ENCODE assay signal across 14 cellular contexts in genomic region chr10:122422266-122422980, GRCh38. TPM values are rescaled to one million over a fixed set of nuclear protein-coding genes. Genes with fewer than 3 reads are reported as not detected.
DNase-seq lines count a peak whose midpoint lies in the region; ATAC-seq and TF ChIP-seq lines count a peak whose summit lies in the region.
"Had no signal": no experiment of that assay in that cellular context is flagged by ENCODE, and none has a peak within 500 bp of the region (broad histone marks: within the 10 kb centered on the region; RNA-seq: fewer than 3 reads in every experiment).

No MANE protein-coding gene starts in this region.

- H3K36me3 Mint-ChIP-seq in activated naive CD4-positive, alpha-beta T cell treated with anti-CD3 and anti-CD28 coated beads, Interleukin-2, amount 50 U/mL, for 72 hours = peaks cover 10 to 20% of the 10 kb centered on the region in 2 donors

- peaks cover 48% of the 10 kb centered on the region for H3K4me1 ChIP-seq in left ventricle myocardium inferior
- H3K4me1 ChIP-seq in mucosa of descending colon (ENCODE audit: low read depth) = no peaks in the 10 kb centered on the region
- peaks cover 40% of the 10 kb centered on the region for H3K4me1 ChIP-seq in upper lobe of right lung

- H3K27me3 ChIP-seq in left ventricle myocardium inferior (ENCODE audit: low read depth) = no peaks in the 10 kb centered on the region
- no peaks in the 10 kb centered on the region for H3K27me3 ChIP-seq in upper lobe of right lung
- H3K27me3 ChIP-seq: heart right ventricle, spleen had no signal

- H3K27ac Mint-ChIP-seq in activated naive CD4-positive, alpha-beta T cell treated with anti-CD3 and anti-CD28 coated beads, Interleukin-2, amount 50 U/mL, for 72 hours = peak overlapping the region in 1 of 2 donors; percentile 9

- H3K36me3 ChIP-seq in left ventricle myocardium inferior (peaks cover 53% of the 10 kb centered on the region), mucosa of descending colon (ENCODE audit: low read depth) (no peaks in the 10 kb centered on the region), upper lobe of right lung (peaks cover 17% of the 10 kb centered on the region)

- H3K27ac ChIP-seq in left ventricle myocardium inferior (replicated peaks) (peak overlapping the region; percentile 21), upper lobe of right lung (peak overlapping the region; percentile 3)

- intact Hi-C loops in left ventricle myocardium inferior (cut with micrococcal nuclease) = no loop called here
- intact Hi-C loops in left cardiac atrium (cut with DNase I) = no loop called here
- intact Hi-C loops in mucosa of descending colon (cut with DNase I, micrococcal nuclease) = no loop called here
- intact Hi-C loops in upper lobe of right lung (cut with DNase I) = no loop called here

- no peaks in the 10 kb centered on the region for H3K9me3 ChIP-seq in left ventricle myocardium inferior (replicated peaks)
- H3K9me3 ChIP-seq in mucosa of descending colon = no peaks in the 10 kb centered on the region
- no peaks in the 10 kb centered on the region for H3K9me3 ChIP-seq in upper lobe of right lung
- H3K9me3 ChIP-seq: heart right ventricle, spleen had no signal

- H3K9me3 Mint-ChIP-seq in activated naive CD4-positive, alpha-beta T cell treated with anti-CD3 and anti-CD28 coated beads, Interleukin-2, amount 50 U/mL, for 72 hours = no peaks in the 10 kb centered on the region

- TF ChIP-seq CTCF in left ventricle myocardium inferior (IDR thresholded peaks at IDR 0.05; ENCODE audit: borderline replicate concordance) (no peak), mucosa of descending colon (IDR thresholded peaks at IDR 0.05) (no peak), upper lobe of right lung (IDR thresholded peaks at IDR 0.05) (no peak)

- ATAC-seq in left cardiac atrium (no peak), mucosa of descending colon (peak; percentile 67), upper lobe of right lung (peak; percentile 50), GM19463 (IDR thresholded peaks at IDR 0.05; ENCODE audit: unreplicated experiment) (no peak)
- ATAC-seq in activated naive CD4-positive, alpha-beta T cell treated with anti-CD3 and anti-CD28 coated beads, Interleukin-2, amount 50 U/mL, for 72 hours = peak; percentile 43 to 79
- ATAC-seq: Panc1 had no signal

- no peak for DNase-seq in left ventricle myocardium inferior
- DNase-seq in left cardiac atrium = no peak
- no peak for DNase-seq in activated naive CD4-positive, alpha-beta T cell treated with anti-CD3 and anti-CD28 coated beads, Interleukin-2, amount 50 U/mL, for 72 hours (ENCODE audit: low spot score in 2 of 2)
- peak in 1 of 3 donors; percentile 10 for DNase-seq in mucosa of descending colon
- no peak for DNase-seq in upper lobe of right lung
- no peak for DNase-seq in NAMALWA (ENCODE audit: low spot score)
- DNase-seq: dermis blood vessel endothelial cell, heart right ventricle, NCI-H1048, spleen had no signal

- no peak overlapping the region for H3K4me3 ChIP-seq in left ventricle myocardium inferior
- H3K4me3 ChIP-seq in mucosa of descending colon = no peak overlapping the region
- no peak overlapping the region for H3K4me3 ChIP-seq in upper lobe of right lung
- H3K4me3 ChIP-seq: heart right ventricle, spleen had no signal

RNA-seq across cellular contexts. Expression of gene ARMS2, which starts 32.0 kb away (rescaled TPM):
- total RNA-seq in left ventricle myocardium inferior = 0.27 TPM
- total RNA-seq in left cardiac atrium = not detected
- total RNA-seq in activated naive CD4-positive, alpha-beta T cell treated with anti-CD3 and anti-CD28 coated beads, Interleukin-2, amount 50 U/mL, for 72 hours = under 1 TPM in 1 of 2 donors, not detected in 1; 0.43 TPM
- not detected for total RNA-seq in mucosa of descending colon
- total RNA-seq in upper lobe of right lung = not detected
- total RNA-seq: dermis blood vessel endothelial cell, mononuclear cell, spleen, subcutaneous adipose tissue had no signal

RNA-seq across cellular contexts. Expression of gene HTRA1, which starts 38.9 kb away (rescaled TPM):
- 62.6 TPM for total RNA-seq in left ventricle myocardium inferior
- total RNA-seq in left cardiac atrium = 10 to 100 TPM; 69.4 to 73.5 TPM
- total RNA-seq in activated naive CD4-positive, alpha-beta T cell treated with anti-CD3 and anti-CD28 coated beads, Interleukin-2, amount 50 U/mL, for 72 hours = not detected
- 100 to 1,000 TPM in 1 of 3 donors, 10 to 100 TPM in 2; 11.0 to 122 (median 28.9) TPM for total RNA-seq in mucosa of descending colon
- total RNA-seq in upper lobe of right lung = 83.8 TPM

RNA-seq across cellular contexts. Expression of gene PLEKHA1, which starts 47.9 kb away (rescaled TPM):
- total RNA-seq in left ventricle myocardium inferior (50.4 TPM), left cardiac atrium (10 to 100 TPM; 32.1 to 37.8 TPM), mucosa of descending colon (10 to 100 TPM; 39.1 to 55.0 (median 41.2) TPM), upper lobe of right lung (59.9 TPM)
- 1 to 10 TPM; 7.0 to 8.7 TPM for total RNA-seq in activated naive CD4-positive, alpha-beta T cell treated with anti-CD3 and anti-CD28 coated beads, Interleukin-2, amount 50 U/mL, for 72 hours

Comparison
In these comparisons a context has a peak if more than half of its experiments do, and no peak if none do; other contexts are left out.
1. ATAC-seq: peak in activated naive CD4-positive, alpha-beta T cell treated with anti-CD3 and anti-CD28 coated beads, Interleukin-2, amount 50 U/mL, for 72 hours (2 of 2), mucosa of descending colon (single experiment) and upper lobe of right lung (single experiment); none in left cardiac atrium (0 of 2) and GM19463 (single experiment).
2. RNA of gene HTRA1, which starts 38.9 kb away (total RNA-seq): 83.8 TPM in upper lobe of right lung (single experiment), 69.4 to 73.5 TPM in left cardiac atrium, 62.6 TPM in left ventricle myocardium inferior (single experiment) and 11.0 to 122 TPM in mucosa of descending colon; not detected in activated naive CD4-positive, alpha-beta T cell treated with anti-CD3 and anti-CD28 coated beads, Interleukin-2, amount 50 U/mL, for 72 hours; every median in the first group is over 10 times any median in the second.